Comparison of ENCODE assay signal across 8 cellular contexts in genomic region chr9:68779558-68780376, GRCh38.
A peak's percentile ranks its signal among the peaks of the same experiment; 100 is the strongest.
DNase-seq lines count a peak whose midpoint lies in the region; ATAC-seq lines count a peak whose summit lies in the region.

No MANE protein-coding gene starts in this region.

- no peak overlapping the region for H3K4me3 Mint-ChIP-seq in activated CD8-positive, alpha-beta T cell treated with anti-CD3 and anti-CD28 coated beads, Interleukin-2, amount 10 ng/mL, durations not matched to agents 7 days and 5 days
- H3K4me3 Mint-ChIP-seq in effector memory CD8-positive, alpha-beta T cell = no peak overlapping the region
- no peak overlapping the region for H3K4me3 Mint-ChIP-seq in memory B cell

- H3K36me3 Mint-ChIP-seq in activated CD8-positive, alpha-beta T cell treated with anti-CD3 and anti-CD28 coated beads, Interleukin-2, amount 10 ng/mL, durations not matched to agents 7 days and 5 days (ENCODE audit: low read depth) = no peaks in the 10 kb centered on the region
- no peaks in the 10 kb centered on the region for H3K36me3 Mint-ChIP-seq in effector memory CD8-positive, alpha-beta T cell (ENCODE audit: insufficient read depth)
- H3K36me3 Mint-ChIP-seq in memory B cell = peaks cover 2% of the 10 kb centered on the region

- H3K4me1 Mint-ChIP-seq in activated CD8-positive, alpha-beta T cell treated with anti-CD3 and anti-CD28 coated beads, Interleukin-2, amount 10 ng/mL, durations not matched to agents 7 days and 5 days (ENCODE audit: low read depth) = peaks cover 7% of the 10 kb centered on the region
- H3K4me1 Mint-ChIP-seq in effector memory CD8-positive, alpha-beta T cell (ENCODE audit: low read depth in 2 of 2) = peaks cover 2 to 7% of the 10 kb centered on the region in 2 donors
- peaks cover 4% of the 10 kb centered on the region for H3K4me1 Mint-ChIP-seq in memory B cell

- POLR2A ChIA-PET in activated CD8-positive, alpha-beta T cell treated with anti-CD3 and anti-CD28 coated beads, Interleukin-2, amount 10 ng/mL, durations not matched to agents 7 days and 5 days (lab: Charles Lee) = interaction anchor here (0.5 to 1.2 kb wide), 8 partner anchors 15 to 243 kb away, joined by 3 read pairs; no protein-coding TSS in a partner anchor

- no peaks in the 10 kb centered on the region for H3K9me3 Mint-ChIP-seq in activated CD8-positive, alpha-beta T cell treated with anti-CD3 and anti-CD28 coated beads, Interleukin-2, amount 10 ng/mL, durations not matched to agents 7 days and 5 days (ENCODE audit: insufficient read depth)
- no peaks in the 10 kb centered on the region for H3K9me3 Mint-ChIP-seq in effector memory CD8-positive, alpha-beta T cell
- H3K9me3 Mint-ChIP-seq in memory B cell = no peaks in the 10 kb centered on the region

- H3K27me3 Mint-ChIP-seq in activated CD8-positive, alpha-beta T cell treated with anti-CD3 and anti-CD28 coated beads, Interleukin-2, amount 10 ng/mL, durations not matched to agents 7 days and 5 days (ENCODE audit: low read depth) = peaks cover 11% of the 10 kb centered on the region
- peaks cover 6 to 8% of the 10 kb centered on the region in 2 donors for H3K27me3 Mint-ChIP-seq in effector memory CD8-positive, alpha-beta T cell
- no peaks in the 10 kb centered on the region for H3K27me3 Mint-ChIP-seq in memory B cell

- ATAC-seq in GM19455 (IDR thresholded peaks at IDR 0.05; ENCODE audit: unreplicated experiment) = peak; percentile 86
- ATAC-seq in activated CD8-positive, alpha-beta T cell treated with anti-CD3 and anti-CD28 coated beads, Interleukin-2, amount 10 ng/mL, durations not matched to agents 7 days and 5 days = peak; percentile 93
- ATAC-seq in effector memory CD8-positive, alpha-beta T cell (replicated peaks) = peak; percentile 87
- peak; percentile 88 for ATAC-seq in memory B cell (ENCODE audit: low read depth)

- CTCF ChIA-PET in activated CD8-positive, alpha-beta T cell treated with anti-CD3 and anti-CD28 coated beads, Interleukin-2, amount 10 ng/mL, durations not matched to agents 7 days and 5 days (lab: Charles Lee) = interaction anchor here (0.6 to 2.6 kb wide), 13 partner anchors 8 to 248 kb away, joined by 3 to 6 read pairs (median 3); partner anchors contain the start of gene PIP5K1B

- DNase-seq in CMK (ENCODE audit: low read depth) (peak; percentile 63), HK-2 (ENCODE audit: unreplicated experiment) (peak; percentile 68), NCI-H82 treated with DMSO at 0.1 percent for 48 hours (lab: John Stamatoyannopoulos, UW; ENCODE audit: unreplicated experiment) (peak; percentile 69), memory B cell (ENCODE audit: low spot score in 2 of 2) (peak; percentile 93 to 98)
- peak; percentile 94 for DNase-seq in activated CD8-positive, alpha-beta T cell treated with anti-CD3 and anti-CD28 coated beads, Interleukin-2, amount 10 ng/mL, durations not matched to agents 7 days and 5 days
- peak; percentile 93 to 97 (median 93) for DNase-seq in effector memory CD8-positive, alpha-beta T cell
- peak; percentile 88 for DNase-seq in stimulated activated CD8-positive, alpha-beta memory T cell treated with anti-CD3 and anti-CD28 coated beads, Interleukin-12 subunit alpha, Interleukin-12 subunit beta, amount 100 ng/mL, for 1 hour (ENCODE audit: low read depth)

- H3K27ac Mint-ChIP-seq in activated CD8-positive, alpha-beta T cell treated with anti-CD3 and anti-CD28 coated beads, Interleukin-2, amount 10 ng/mL, durations not matched to agents 7 days and 5 days = no peak overlapping the region
- H3K27ac Mint-ChIP-seq in effector memory CD8-positive, alpha-beta T cell = no peak overlapping the region
- H3K27ac Mint-ChIP-seq in memory B cell = no peak overlapping the region

Comparison
In these comparisons a context has a peak if more than half of its experiments do, and no peak if none do; other contexts are left out.
1. Peak in every context shown above with its lines: DNase-seq and ATAC-seq.